8 cellular contexts compared by ENCODE assay signal in genomic region chr16:25798065-25798464, GRCh38.
"Had no signal": no experiment of that assay in that cellular context is flagged by ENCODE, and none has a peak within 500 bp of the region (broad histone marks: within the 10 kb centered on the region; RNA-seq: fewer than 3 reads in every experiment).

No MANE protein-coding gene starts in this region.

- H3K4me3 ChIP-seq: GM12878 had no signal

- FAIRE-seq: G401.6, GM12878, GM12891, GM12892, GM18507, GM19239 had no signal

- DNase-seq: GDM1, GF-D8 had no signal

- ATAC-seq: GM12878 had no signal
